ENCODE assay signal across 26 cellular contexts in the genomic region with DNA sequence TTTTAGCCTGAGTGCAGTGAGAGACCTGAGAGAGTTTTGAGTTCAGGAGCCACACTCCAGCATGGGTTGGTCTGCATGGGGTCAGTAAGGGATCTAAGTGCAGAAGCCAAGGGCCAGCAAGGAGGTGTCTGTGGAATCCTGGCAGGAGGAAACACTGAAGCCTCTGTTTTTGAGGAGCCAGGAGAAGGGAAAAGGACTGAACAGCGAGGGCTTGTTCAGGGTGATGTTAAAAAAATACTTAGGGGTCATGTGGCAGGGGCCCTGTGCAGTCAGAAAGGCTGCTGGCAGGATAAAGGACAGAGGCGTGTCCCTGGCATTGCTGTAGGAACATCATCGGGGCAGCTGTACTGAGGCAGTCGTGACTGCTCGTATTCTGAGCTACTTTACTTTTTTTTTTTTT.
"Had no signal": no experiment of that assay in that cellular context is flagged by ENCODE, and none has a peak within 500 bp of the region (broad histone marks: within the 10 kb centered on the region; RNA-seq: fewer than 3 reads in every experiment).

No MANE protein-coding gene starts in this region.

- H3K27me3 ChIP-seq: ovary, right atrium auricular region, right lobe of liver, stomach, suprapubic skin, upper lobe of right lung had no signal

- H3K36me3 ChIP-seq: heart left ventricle, left ventricle myocardium inferior, ovary, right atrium auricular region, right lobe of liver, stomach, suprapubic skin, thoracic aorta, tibial artery, upper lobe of right lung had no signal

- ATAC-seq: heart left ventricle; mucosa of descending colon; naive thymus-derived CD4-positive, alpha-beta T cell; right lobe of liver; stimulated activated naive B cell treated with anti-CD40 and anti-IgM and Interleukin-4, amounts not matched to agents 10 μg/mL and 1 μg/mL and 100 μg/mL, for 72 hours; stimulated activated naive CD8-positive, alpha-beta T cell treated with anti-CD3 and anti-CD28 coated beads, Interleukin-15, Interleukin-2, amounts not matched to agents 100 U/mL and 50 U/mL, for 24 hours; upper lobe of right lung had no signal

- H3K4me1 ChIP-seq: tibial artery, upper lobe of right lung had no signal

- H3K9me3 ChIP-seq: left ventricle myocardium inferior, mucosa of descending colon, ovary, right atrium auricular region, right lobe of liver, stomach, suprapubic skin, thoracic aorta, tibial artery, upper lobe of right lung had no signal

- H3K27ac ChIP-seq: heart left ventricle, left ventricle myocardium inferior, ovary, right atrium auricular region, right lobe of liver, skin epidermis, stomach, suprapubic skin, thoracic aorta, tibial artery, upper lobe of right lung had no signal

- DNase-seq: glutamatergic neuron; heart left ventricle; hypothalamus; immature natural killer cell; kidney; left ventricle myocardium inferior; midbrain; mucosa of descending colon; naive thymus-derived CD4-positive, alpha-beta T cell; ovary; right lobe of liver; stimulated activated CD4-positive, alpha-beta T cell treated with anti-CD3 and anti-CD28 coated beads, Interleukin-12 subunit alpha, Interleukin-12 subunit beta, amount 100 ng/mL, for 4 hours; stimulated activated CD4-positive, alpha-beta T cell treated with anti-CD3 and anti-CD28 coated beads, Interleukin-15, amount 100 ng/mL, for 24 hours; stimulated activated CD4-positive, alpha-beta T cell treated with anti-CD3 and anti-CD28 coated beads, Interleukin-2, amount 100 ng/mL, for 24 hours; stimulated activated CD4-positive, alpha-beta T cell treated with anti-CD3 and anti-CD28 coated beads, Interleukin-4, amount 100 ng/mL, for 1 hour; stimulated activated naive B cell treated with anti-CD40 and anti-IgM and Interleukin-4, amounts not matched to agents 10 μg/mL and 1 μg/mL and 100 μg/mL, for 72 hours; stimulated activated naive CD8-positive, alpha-beta T cell treated with anti-CD3 and anti-CD28 coated beads, Interleukin-15, Interleukin-2, amounts not matched to agents 100 U/mL and 50 U/mL, for 24 hours; stomach; tibial artery; trophoblast cell; upper lobe of right lung had no signal

- H3K4me3 ChIP-seq: heart left ventricle, left ventricle myocardium inferior, lung, mucosa of descending colon, ovary, right atrium auricular region, right lobe of liver, skin epidermis, stomach, suprapubic skin, thoracic aorta, tibial artery, upper lobe of right lung had no signal
